ENCODE assay signal across 9 cellular contexts in genomic region chr15:25982736-25983135, GRCh38.
"Had no signal": no experiment of that assay in that cellular context is flagged by ENCODE, and none has a peak within 500 bp of the region (broad histone marks: within the 10 kb centered on the region; RNA-seq: fewer than 3 reads in every experiment).

No MANE protein-coding gene starts in this region.

- ATAC-seq: HepG2 had no signal

- DNase-seq: GM23248, GOT3, H9, HCEC 1CT, Karpas-422, KBM-7 had no signal

- H3K27ac ChIP-seq: GM23248, KMS-11 had no signal

- H3K4me1 Mint-ChIP-seq: IgD-negative memory B cell had no signal

- H2AFZ ChIP-seq: GM23248 had no signal

- H3K4me3 Mint-ChIP-seq: H9, IgD-negative memory B cell had no signal

- H3K9ac ChIP-seq: GM23248, KMS-11 had no signal

- H3K4me3 ChIP-seq: GM23248 had no signal

- H3K4me2 ChIP-seq: KMS-11 had no signal
